9 cellular contexts compared by ENCODE assay signal in genomic region chr16:89114159-89114981, GRCh38. TPM values are rescaled to one million over a fixed set of nuclear protein-coding genes. Genes with fewer than 3 reads are reported as not detected.
DNase-seq lines count a peak whose midpoint lies in the region; ATAC-seq and TF ChIP-seq lines count a peak whose summit lies in the region.
"Had no signal": no experiment of that assay in that cellular context is flagged by ENCODE, and none has a peak within 500 bp of the region (broad histone marks: within the 10 kb centered on the region; RNA-seq: fewer than 3 reads in every experiment).

No MANE protein-coding gene starts in this region.

- intact Hi-C loops in adrenal gland (cut with DNase I), result no loop called here

- no peaks in the 10 kb centered on the region for H3K27me3 Mint-ChIP-seq in IgD-negative memory B cell
- H3K27me3 Mint-ChIP-seq in activated naive CD8-positive, alpha-beta T cell treated with anti-CD3 and anti-CD28 coated beads, Interleukin-2, amount 50 U/mL, for 24 hours, result no peaks in the 10 kb centered on the region
- no peaks in the 10 kb centered on the region for H3K27me3 Mint-ChIP-seq in mesothelial cell of epicardium (ENCODE audit: low read depth)

- H3K9me3 ChIP-seq in BLaER1 treated with 17β-estradiol and CSF1 and Interleukin-3, amounts not matched to agents 10 nM and 100 nM (replicated peaks in 1 of 11), result no peaks in the 10 kb centered on the region
- no peaks in the 10 kb centered on the region for H3K9me3 ChIP-seq in adrenal gland (replicated peaks in 1 of 3)

- peak overlapping the region in 2 of 3 donors; percentile 89 to 98 for H3K27ac Mint-ChIP-seq in IgD-negative memory B cell
- H3K27ac Mint-ChIP-seq in activated naive CD8-positive, alpha-beta T cell treated with anti-CD3 and anti-CD28 coated beads, Interleukin-2, amount 50 U/mL, for 24 hours, result peak overlapping the region; percentile 91
- H3K27ac Mint-ChIP-seq in mesothelial cell of epicardium, result peak overlapping the region; percentile 70

- H3K4me1 ChIP-seq in BLaER1 treated with 17β-estradiol and CSF1 and Interleukin-3, amounts not matched to agents 10 nM and 100 nM, result peaks cover 63 to 94% (median 83%) of the 10 kb centered on the region in 10 experiments
- H3K4me1 ChIP-seq in adrenal gland (replicated peaks in 1 of 2), result peaks cover 9% of the 10 kb centered on the region in 2 donors

- H3K4me3 Mint-ChIP-seq in IgD-negative memory B cell (peak overlapping the region; percentile 78 to 95 (median 88)), mesothelial cell of epicardium (no peak overlapping the region)
- H3K4me3 Mint-ChIP-seq in activated naive CD8-positive, alpha-beta T cell treated with anti-CD3 and anti-CD28 coated beads, Interleukin-2, amount 50 U/mL, for 24 hours, result peak overlapping the region; percentile 71

- peaks cover 20 to 32% (median 26%) of the 10 kb centered on the region in 3 donors for H3K4me1 Mint-ChIP-seq in IgD-negative memory B cell
- peaks cover 28% of the 10 kb centered on the region for H3K4me1 Mint-ChIP-seq in activated naive CD8-positive, alpha-beta T cell treated with anti-CD3 and anti-CD28 coated beads, Interleukin-2, amount 50 U/mL, for 24 hours
- H3K4me1 Mint-ChIP-seq in mesothelial cell of epicardium, result peaks cover 15% of the 10 kb centered on the region

- H3K27ac ChIP-seq in BLaER1 treated with 17β-estradiol and CSF1 and Interleukin-3, amounts not matched to agents 10 nM and 100 nM, result peak overlapping the region; percentile 66 to 78 (median 71)
- peak overlapping the region in 2 of 5 donors; percentile 35 to 47 for H3K27ac ChIP-seq in adrenal gland

- H3K9me3 Mint-ChIP-seq in IgD-negative memory B cell, result no peaks in the 10 kb centered on the region
- H3K9me3 Mint-ChIP-seq in activated naive CD8-positive, alpha-beta T cell treated with anti-CD3 and anti-CD28 coated beads, Interleukin-2, amount 50 U/mL, for 24 hours, result no peaks in the 10 kb centered on the region
- no peaks in the 10 kb centered on the region for H3K9me3 Mint-ChIP-seq in mesothelial cell of epicardium

- DNase-seq in activated naive CD8-positive, alpha-beta T cell treated with anti-CD3 and anti-CD28 coated beads, Interleukin-2, amount 50 U/mL, for 24 hours, result no peak
- no peak for DNase-seq in mesothelial cell of epicardium (ENCODE audit: low spot score in 2 of 2, unreplicated experiment in 2 of 2)
- DNase-seq in HPDE6-E6E7 (ENCODE audit: extremely low spot score), result no peak
- no peak for DNase-seq in adrenal gland
- no peak for DNase-seq in activated CD4-positive, CD25-positive, alpha-beta regulatory T cell treated with anti-CD3 and anti-CD28 coated beads, Interleukin-2, amount 50 U/mL, for 72 hours
- DNase-seq: NCI-H69 had no signal

- H3K4me2 ChIP-seq in BLaER1 treated with 17β-estradiol and CSF1 and Interleukin-3, amounts not matched to agents 10 nM and 100 nM, result peak overlapping the region; percentile 89 to 100 (median 95)

- H3K27me3 ChIP-seq in BLaER1 treated with 17β-estradiol and CSF1 and Interleukin-3, amounts not matched to agents 10 nM and 100 nM, result 0 out of 22 replicates have a peak, but pooled peaks cover 0 to 8% (median 0%) of the 10 kb centered on the region in 11 experiments
- H3K27me3 ChIP-seq in adrenal gland, result no peaks in the 10 kb centered on the region

- peaks cover 45 to 64% (median 58%) of the 10 kb centered on the region in 11 experiments for H3K36me3 ChIP-seq in BLaER1 treated with 17β-estradiol and CSF1 and Interleukin-3, amounts not matched to agents 10 nM and 100 nM
- peaks cover 0 to 55% of the 10 kb centered on the region in 2 donors for H3K36me3 ChIP-seq in adrenal gland (replicated peaks in 1 of 2)

- peaks cover 11% of the 10 kb centered on the region for H3K36me3 Mint-ChIP-seq in IgD-negative memory B cell
- H3K36me3 Mint-ChIP-seq in activated naive CD8-positive, alpha-beta T cell treated with anti-CD3 and anti-CD28 coated beads, Interleukin-2, amount 50 U/mL, for 24 hours (ENCODE audit: low read depth), result peaks cover 20% of the 10 kb centered on the region
- peaks cover 35% of the 10 kb centered on the region for H3K36me3 Mint-ChIP-seq in mesothelial cell of epicardium

- H3K4me3 ChIP-seq in BLaER1 treated with 17β-estradiol and CSF1 and Interleukin-3, amounts not matched to agents 10 nM and 100 nM, result peak overlapping the region; percentile 49 to 64 (median 54)
- no peak overlapping the region for H3K4me3 ChIP-seq in adrenal gland

- 84 to 89% (median 85%) methylated on average over 15 to 33 of the region's 33 CpGs for WGBS in adrenal gland, 4 donors

- H3K9ac ChIP-seq in BLaER1 treated with 17β-estradiol and CSF1 and Interleukin-3, amounts not matched to agents 10 nM and 100 nM, result peak overlapping the region; percentile 54 to 76 (median 70)

- TF ChIP-seq CTCF in mesothelial cell of epicardium (IDR thresholded peaks at IDR 0.05; ENCODE audit: unreplicated experiment) (no peak), adrenal gland (IDR thresholded peaks at IDR 0.05) (no peak)

- peaks cover 0 to 19% (median 0%) of the 10 kb centered on the region in 11 experiments; a peak in 5 of 22 replicates for H4K20me1 ChIP-seq in BLaER1 treated with 17β-estradiol and CSF1 and Interleukin-3, amounts not matched to agents 10 nM and 100 nM

- no peak for TF ChIP-seq POLR2A in adrenal gland (IDR thresholded peaks at IDR 0.05)

- ATAC-seq in activated naive CD8-positive, alpha-beta T cell treated with anti-CD3 and anti-CD28 coated beads, Interleukin-2, amount 50 U/mL, for 24 hours, result peak; percentile 28
- no peak for ATAC-seq in HG02642 (IDR thresholded peaks at IDR 0.05; ENCODE audit: poor library complexity, unreplicated experiment)

RNA-seq across cellular contexts. Expression of gene ACSF3, which starts 20.7 kb away (rescaled TPM):
- polyA plus RNA-seq in IgD-negative memory B cell (53.9 TPM), adrenal gland (10 to 100 TPM; 32.4 to 90.3 (median 82.1) TPM)
- total RNA-seq in mesothelial cell of epicardium (35.7 to 41.5 TPM (median 37.7 TPM) in 3 replicates), adrenal gland (10 to 100 TPM; 35.7 to 88.3 (median 57.0) TPM)

RNA-seq across cellular contexts. Expression of gene CDH15, which starts 57.2 kb away (rescaled TPM):
- not detected for polyA plus RNA-seq in IgD-negative memory B cell
- total RNA-seq in mesothelial cell of epicardium, result 0.18 to 0.24 TPM (median 0.20 TPM) in 3 replicates
- under 1 TPM in 7 of 8 donors, not detected in 1; 0.08 to 0.32 (median 0.17) TPM for total RNA-seq in adrenal gland
- polyA plus RNA-seq in adrenal gland, result under 1 TPM; 0.05 to 0.17 (median 0.08) TPM

Comparison
In these comparisons a context has a peak if more than half of its experiments do, and no peak if none do; other contexts are left out.
1. H3K4me3 ChIP-seq: peak in BLaER1 treated with 17β-estradiol and CSF1 and Interleukin-3, amounts not matched to agents 10 nM and 100 nM (10 of 10); none in adrenal gland (0 of 4).
2. Peak in every context shown above with its lines, with median percentiles within 50 percentile points of each other: H3K27ac Mint-ChIP-seq.